ENCODE assay signal across 8 cellular contexts in genomic region chr2:207768168-207768890, GRCh38. TPM values are rescaled to one million over a fixed set of nuclear protein-coding genes. Genes with fewer than 3 reads are reported as not detected.
DNase-seq lines count a peak whose midpoint lies in the region; ATAC-seq, FAIRE-seq and TF ChIP-seq lines count a peak whose summit lies in the region.

No MANE protein-coding gene starts in this region.

- no peak; the same call in 1 of the 2 replicates for TF ChIP-seq POLR2A in A549 (IDR thresholded peaks at IDR 0.05; ENCODE audit: low read length)
- no peak for TF ChIP-seq POLR2A in Peyer's patch (IDR thresholded peaks at IDR 0.05)

- peak in 1 of 2 experiments; percentile 34; a peak in 2 of 5 replicates for TF ChIP-seq RAD21 in A549 (conservative IDR thresholded peaks at IDR 0.05 in 1 of 2, IDR thresholded peaks at IDR 0.05 in 1 of 2)

- H3K27ac ChIP-seq in A549, result peak overlapping the region; percentile 94 to 96
- H3K27ac ChIP-seq in Peyer's patch, result peak overlapping the region; percentile 66 to 97 (median 92)
- H3K27ac ChIP-seq in iPS DF 6.9 (ENCODE audit: low read length), result no peak overlapping the region

- CTCF ChIA-PET in A549 (lab: Yijun Ruan, JAX), result interaction anchor here (0.7 to 8.2 kb wide), 28 partner anchors 7 to 300 kb away, joined by 3 to 82 read pairs (median 4); partner anchors contain the start of gene PLEKHM3

- H3K27me3 ChIP-seq in Peyer's patch (no peaks in the 10 kb centered on the region), iPS DF 6.9 (ENCODE audit: control insufficient read depth, insufficient read depth, low read length) (no peaks in the 10 kb centered on the region)

- peak; percentile 25 to 67 for DNase-seq in A549 (ENCODE audit: low read depth in 1 of 2, low spot score in 1 of 2)
- peak; percentile 38 to 77 (median 72) for DNase-seq in Peyer's patch
- DNase-seq in astrocyte of the cerebellum (ENCODE audit: low read depth), result no peak
- no peak for DNase-seq in iPS DF 6.9 (ENCODE audit: low read depth, low spot score)
- DNase-seq in skeletal muscle cell (ENCODE audit: low read depth), result no peak
- no peak for DNase-seq in pons (ENCODE audit: low spot score)

- ATAC-seq in A549, result peak; percentile 43 to 60
- ATAC-seq in GM19324 (IDR thresholded peaks at IDR 0.05; ENCODE audit: low FRiP score, unreplicated experiment), result peak; percentile 13
- no peak for ATAC-seq in GM18868 (IDR thresholded peaks at IDR 0.05; ENCODE audit: unreplicated experiment)

- H3K4me1 ChIP-seq in A549, result peaks cover 47% of the 10 kb centered on the region
- peaks cover 0 to 41% (median 10%) of the 10 kb centered on the region in 4 donors for H3K4me1 ChIP-seq in Peyer's patch
- peaks cover 22% of the 10 kb centered on the region for H3K4me1 ChIP-seq in iPS DF 6.9 (ENCODE audit: control insufficient read depth, insufficient read depth, low read length)

- H3K36me3 ChIP-seq in Peyer's patch, result peaks cover 0 to 18% (median 0%) of the 10 kb centered on the region in 3 donors
- H3K36me3 ChIP-seq in iPS DF 6.9 (ENCODE audit: control insufficient read depth, insufficient read depth, low read length), result peaks cover 9% of the 10 kb centered on the region

- in situ Hi-C loops in astrocyte of the cerebellum (cut with HindIII; ENCODE audit: low sequenced_read_pairs), result no loop called here

- FAIRE-seq in A549 (lab: Jason Lieb, UNC), result no peak

- no peak for TF ChIP-seq EP300 in A549 (IDR thresholded peaks at IDR 0.05)

- WGBS in A549 (ENCODE audit: missing lambda C conversion rate), result 3% methylated on average over 14 of the region's 74 CpGs
- no CpG with 5 or more reads among the region's 74 CpGs for WGBS in iPS DF 6.9 (ENCODE audit: insufficient coverage, insufficient read length)

- TF ChIP-seq CTCF in A549 (IDR thresholded peaks at IDR 0.05) (peak; percentile 28; the same call in 2 of the 3 replicates), Peyer's patch (IDR thresholded peaks at IDR 0.05) (no peak), astrocyte of the cerebellum (IDR thresholded peaks at IDR 0.05; ENCODE audit: low read depth, low read length, missing control alignments) (peak; percentile 1)

- peak overlapping the region; percentile 100 for H3K4me2 ChIP-seq in A549

- POLR2A ChIA-PET in A549 (lab: Yijun Ruan, JAX), result no interaction called here

- H3K4me3 ChIP-seq in A549 (peak overlapping the region; percentile 88), Peyer's patch (peak overlapping the region; percentile 81 to 95 (median 86)), astrocyte of the cerebellum (ENCODE audit: low read depth, low read length) (peak overlapping the region; percentile 73), iPS DF 6.9 (ENCODE audit: low read length) (peak overlapping the region; percentile 80; the same call in 1 of the 2 replicates), skeletal muscle cell (ENCODE audit: low read depth, low read length) (peak overlapping the region; percentile 65)

- H3K9me3 ChIP-seq in A549 (no peaks in the 10 kb centered on the region), Peyer's patch (no peaks in the 10 kb centered on the region), iPS DF 6.9 (ENCODE audit: control insufficient read depth, insufficient read depth, low read length) (no peaks in the 10 kb centered on the region)

TF ChIP-seq in A549, 52 proteins besides CTCF, POLR2A, EP300 and RAD21:
- TF ChIP-seq NFE2L2 (conservative IDR thresholded peaks at IDR 0.05; ENCODE audit: low read length) (no peak), HDAC2 (IDR thresholded peaks at IDR 0.05) (peak; percentile 68; the same call in 1 of the 2 replicates), SMC3 (IDR thresholded peaks at IDR 0.05) (0 out of 3 replicates have a peak, but pooled peaks have one; percentile 16), E2F6 (IDR thresholded peaks at IDR 0.05; ENCODE audit: borderline replicate concordance, low read depth) (peak; percentile 86), RNF2 (IDR thresholded peaks at IDR 0.05; ENCODE audit: borderline replicate concordance, low read depth) (peak; percentile 94; the same call in 1 of the 2 replicates), JUN (IDR thresholded peaks at IDR 0.05) (peak in 1 of 2 experiments; percentile 40; a peak in 1 of 5 replicates), CBX2 (IDR thresholded peaks at IDR 0.05; ENCODE audit: borderline replicate concordance, low read depth) (no peak), MAX (IDR thresholded peaks at IDR 0.05) (peak; percentile 88)

RNA-seq across cellular contexts. Expression of gene FZD5, which starts 1.4 kb away (rescaled TPM):
- polyA plus RNA-seq in A549 (2011; rRNA removed) (6.7 and 7.5 TPM in 2 replicates), A549 (2017; fragmentation: RNase III; extraction: RNeasy Plus Mini Kit Qiagen cat#74134 plus additional on column Dnase treatment) (3.9 to 4.9 TPM (median 4.9 TPM) in 3 replicates)
- 2.5 and 4.2 TPM in 2 replicates for polyA plus RNA-seq in A549 (2012; cell fraction: cytosol; rRNA removed)
- 3.3 and 4.4 TPM in 2 replicates for polyA plus RNA-seq in A549 (2012; cell fraction: nucleus; rRNA removed)
- 8.3 and 8.9 TPM in 2 replicates for polyA minus RNA-seq in A549 (2011; rRNA and poly(A)+ RNA removed)
- 10 to 100 TPM; 11.6 to 81.4 (median 63.8) TPM for total RNA-seq in Peyer's patch

RNA-seq across cellular contexts. Expression of gene CCNYL1, which starts 56.9 kb away (rescaled TPM):
- polyA plus RNA-seq in A549 (2011; rRNA removed) (31.6 and 38.7 TPM in 2 replicates), A549 (2017; fragmentation: RNase III; extraction: RNeasy Plus Mini Kit Qiagen cat#74134 plus additional on column Dnase treatment) (16.9 to 20.8 TPM (median 17.7 TPM) in 3 replicates)
- 13.0 and 14.8 TPM in 2 replicates for polyA plus RNA-seq in A549 (2012; cell fraction: cytosol; rRNA removed)
- 9.4 and 12.8 TPM in 2 replicates for polyA plus RNA-seq in A549 (2012; cell fraction: nucleus; rRNA removed)
- 9.6 and 11.0 TPM in 2 replicates for polyA minus RNA-seq in A549 (2011; rRNA and poly(A)+ RNA removed)
- 10 to 100 TPM; 11.6 to 22.6 (median 18.4) TPM for total RNA-seq in Peyer's patch

Comparison
In these comparisons a context has a peak if more than half of its experiments do, and no peak if none do; other contexts are left out.
1. DNase-seq: peak in A549 (2 of 2) and Peyer's patch (3 of 3); none in astrocyte of the cerebellum (single experiment), iPS DF 6.9 (single experiment), skeletal muscle cell (single experiment) and pons (single experiment).
2. CTCF ChIP-seq: peak in A549 (single experiment) and astrocyte of the cerebellum (single experiment); none in Peyer's patch (0 of 6).
3. Peak in every context shown above with its lines, with median percentiles within 50 percentile points of each other: H3K4me3 ChIP-seq.